Comparison of ENCODE assay signal across 11 cellular contexts in genomic region chr3:136728918-136729317, GRCh38. TPM values are rescaled to one million over a fixed set of nuclear protein-coding genes. Genes with fewer than 3 reads are reported as not detected.
DNase-seq lines count a peak whose midpoint lies in the region; ATAC-seq and TF ChIP-seq lines count a peak whose summit lies in the region.
"Had no signal": no experiment of that assay in that cellular context is flagged by ENCODE, and none has a peak within 500 bp of the region (broad histone marks: within the 10 kb centered on the region; RNA-seq: fewer than 3 reads in every experiment).

No MANE protein-coding gene starts in this region.

- 17 to 27% methylated on average over 6 of the region's 6 CpGs for WGBS in tibial nerve, 2 donors

- peak overlapping the region; percentile 59 for H3K27ac Mint-ChIP-seq in nephron progenitor cell
- H3K27ac Mint-ChIP-seq in activated naive CD4-positive, alpha-beta T cell treated with anti-CD3 and anti-CD28 coated beads, Interleukin-2, amount 50 U/mL, for 72 hours: no peak overlapping the region

- TF ChIP-seq CTCF in nephron progenitor cell (IDR thresholded peaks at IDR 0.05) (no peak), tibial nerve (IDR thresholded peaks at IDR 0.05) (no peak)

- H3K9me3 Mint-ChIP-seq in nephron progenitor cell: peaks cover 14% of the 10 kb centered on the region
- no peaks in the 10 kb centered on the region for H3K9me3 Mint-ChIP-seq in activated naive CD4-positive, alpha-beta T cell treated with anti-CD3 and anti-CD28 coated beads, Interleukin-2, amount 50 U/mL, for 72 hours

- no peak for TF ChIP-seq EP300 in tibial nerve (IDR thresholded peaks at IDR 0.05)

- H3K9me3 ChIP-seq in KOPT-K1 (ENCODE audit: insufficient read depth, low read length, poor library complexity, severe bottlenecking) (no peaks in the 10 kb centered on the region), tibial nerve (no peaks in the 10 kb centered on the region)
- H3K9me3 ChIP-seq: gastrocnemius medialis had no signal

- DNase-seq in Daoy (ENCODE audit: low read depth): peak; percentile 87
- peak; percentile 72 for DNase-seq in dedifferentiated amniotic fluid mesenchymal stem cell (ENCODE audit: extremely low spot score)
- DNase-seq in nephron progenitor cell: no peak
- DNase-seq in COLO829 (ENCODE audit: low spot score): no peak
- DNase-seq in tibial nerve (ENCODE audit: low spot score in 2 of 2): no peak
- DNase-seq in activated naive CD4-positive, alpha-beta T cell treated with anti-CD3 and anti-CD28 coated beads, Interleukin-2, amount 50 U/mL, for 72 hours (ENCODE audit: low spot score in 2 of 2): no peak
- no peak for DNase-seq in DMS53 treated with DMSO at 0.1 percent for 48 hours (lab: John Stamatoyannopoulos, UW; ENCODE audit: unreplicated experiment)
- DNase-seq: activated T-cell treated with anti-CD3 and anti-CD28 coated beads for 4 hours; gastrocnemius medialis; stimulated activated CD8-positive, alpha-beta memory T cell treated with anti-CD3 and anti-CD28 coated beads, Interleukin-4, amount 100 ng/mL, for 48 hours had no signal

- peak overlapping the region in 1 of 4 donors; percentile 18 for H3K4me3 ChIP-seq in tibial nerve

- no peak for TF ChIP-seq POLR2A in tibial nerve (IDR thresholded peaks at IDR 0.05)

- peaks cover 21% of the 10 kb centered on the region for H3K36me3 Mint-ChIP-seq in nephron progenitor cell (ENCODE audit: low read depth)
- H3K36me3 Mint-ChIP-seq in activated naive CD4-positive, alpha-beta T cell treated with anti-CD3 and anti-CD28 coated beads, Interleukin-2, amount 50 U/mL, for 72 hours: peaks cover 0 to 8% of the 10 kb centered on the region in 2 donors

- no peak for ATAC-seq in activated naive CD4-positive, alpha-beta T cell treated with anti-CD3 and anti-CD28 coated beads, Interleukin-2, amount 50 U/mL, for 72 hours
- ATAC-seq: gastrocnemius medialis had no signal

- H3K4me1 Mint-ChIP-seq in nephron progenitor cell: peaks cover 6% of the 10 kb centered on the region

- H3K27me3 ChIP-seq in tibial nerve: no peaks in the 10 kb centered on the region
- H3K27me3 ChIP-seq: gastrocnemius medialis had no signal

- H3K36me3 ChIP-seq in KOPT-K1 (ENCODE audit: insufficient read depth, low read length) (no peaks in the 10 kb centered on the region), tibial nerve (no peaks in the 10 kb centered on the region)
- H3K36me3 ChIP-seq: gastrocnemius medialis had no signal

- no peak overlapping the region for H3K4me3 Mint-ChIP-seq in nephron progenitor cell

- H3K27me3 Mint-ChIP-seq in nephron progenitor cell (ENCODE audit: low read depth, poor library complexity): no peaks in the 10 kb centered on the region

- peaks cover 0 to 63% (median 10%) of the 10 kb centered on the region in 4 donors for H3K4me1 ChIP-seq in tibial nerve

- peak overlapping the region; percentile 4 for H3K27ac ChIP-seq in KOPT-K1 (ENCODE audit: low read depth, low read length, poor library complexity, severe bottlenecking)
- H3K27ac ChIP-seq in tibial nerve: peak overlapping the region in 2 of 4 donors; percentile 43 to 53
- H3K27ac ChIP-seq: gastrocnemius medialis had no signal

RNA-seq across cellular contexts. Expression of gene STAG1, which starts 23.3 kb away (rescaled TPM):
- total RNA-seq in Daoy (2014; rRNA removed; shearing (Covaris generic)): 35.2 and 35.6 TPM in 2 replicates
- total RNA-seq in tibial nerve: 10 to 100 TPM; 48.6 to 71.2 (median 58.2) TPM
- total RNA-seq in activated naive CD4-positive, alpha-beta T cell treated with anti-CD3 and anti-CD28 coated beads, Interleukin-2, amount 50 U/mL, for 72 hours: 10 to 100 TPM; 35.8 to 40.5 TPM

Comparison
In these comparisons a context has a peak if more than half of its experiments do, and no peak if none do; other contexts are left out.
1. DNase-seq: peak in Daoy (single experiment) and dedifferentiated amniotic fluid mesenchymal stem cell (single experiment); none in nephron progenitor cell (single experiment), COLO829 (single experiment), tibial nerve (0 of 2), activated naive CD4-positive, alpha-beta T cell treated with anti-CD3 and anti-CD28 coated beads, Interleukin-2, amount 50 U/mL, for 72 hours (0 of 2) and DMS53 treated with DMSO at 0.1 percent for 48 hours (single experiment).